Comparison of ENCODE assay signal across 10 cellular contexts in genomic region chr13:52162279-52163101, GRCh38. TPM values are rescaled to one million over a fixed set of nuclear protein-coding genes. Genes with fewer than 3 reads are reported as not detected.
DNase-seq lines count a peak whose midpoint lies in the region; ATAC-seq and TF ChIP-seq lines count a peak whose summit lies in the region.
"Had no signal": no experiment of that assay in that cellular context is flagged by ENCODE, and none has a peak within 500 bp of the region (broad histone marks: within the 10 kb centered on the region; RNA-seq: fewer than 3 reads in every experiment).

No MANE protein-coding gene starts in this region.

- intact Hi-C loops in esophagus squamous epithelium (cut with DNase I), result no loop called here

- H3K4me3 Mint-ChIP-seq in neural crest cell, result peak overlapping the region; percentile 73
- H3K4me3 Mint-ChIP-seq: CD8-positive, alpha-beta T cell had no signal

- DNase-seq in EL, result peak; percentile 52
- peak; percentile 80 for DNase-seq in RPMI7951 (ENCODE audit: low read depth)
- no peak for DNase-seq in esophagus squamous epithelium (lab: John Stamatoyannopoulos, UW)
- DNase-seq in neural crest cell (ENCODE audit: low read depth, low spot score), result no peak
- no peak for DNase-seq in midbrain (lab: John Stamatoyannopoulos, UW)
- DNase-seq: CD8-positive, alpha-beta T cell; NCI-H1694 had no signal

- H3K27ac ChIP-seq in esophagus squamous epithelium, result peak overlapping the region in 3 of 4 donors; percentile 20 to 36 (median 28)

- H3K27me3 Mint-ChIP-seq in neural crest cell (ENCODE audit: low read depth), result no peaks in the 10 kb centered on the region

- TF ChIP-seq CTCF in esophagus squamous epithelium (IDR thresholded peaks at IDR 0.05) (no peak), neural crest cell (conservative IDR thresholded peaks at IDR 0.05) (no peak)

- H3K9me3 ChIP-seq in esophagus squamous epithelium, result no peaks in the 10 kb centered on the region

- H3K27me3 ChIP-seq in esophagus squamous epithelium, result no peaks in the 10 kb centered on the region

- peaks cover 5% of the 10 kb centered on the region for H3K9me3 Mint-ChIP-seq in neural crest cell
- H3K9me3 Mint-ChIP-seq: CD8-positive, alpha-beta T cell had no signal

- peak overlapping the region; percentile 70 for H3K27ac Mint-ChIP-seq in neural crest cell (ENCODE audit: unreplicated experiment)
- H3K27ac Mint-ChIP-seq: CD8-positive, alpha-beta T cell had no signal

- H3K36me3 Mint-ChIP-seq in neural crest cell (ENCODE audit: low read depth), result peaks cover 8% of the 10 kb centered on the region

- H3K4me1 Mint-ChIP-seq in neural crest cell, result peaks cover 61% of the 10 kb centered on the region

- 56 to 60% methylated on average over 4 to 5 of the region's 5 CpGs for WGBS in esophagus squamous epithelium, 2 donors

- no peak overlapping the region for H3K4me3 ChIP-seq in esophagus squamous epithelium

- H3K4me1 ChIP-seq in esophagus squamous epithelium, result peaks cover 6 to 26% (median 13%) of the 10 kb centered on the region in 3 donors

- ATAC-seq in GM18505 (IDR thresholded peaks at IDR 0.05; ENCODE audit: unreplicated experiment) (no peak), GM18868 (IDR thresholded peaks at IDR 0.05; ENCODE audit: unreplicated experiment) (no peak), HG03342 (IDR thresholded peaks at IDR 0.05; ENCODE audit: unreplicated experiment) (no peak)
- ATAC-seq: CD8-positive, alpha-beta T cell had no signal

- TF ChIP-seq POLR2A in esophagus squamous epithelium (IDR thresholded peaks at IDR 0.05) (no peak), GM18505 (IDR thresholded peaks at IDR 0.05; ENCODE audit: borderline replicate concordance, extremely low read depth, insufficient read depth, insufficient read length) (no peak)

- H3K36me3 ChIP-seq in esophagus squamous epithelium, result peaks cover 0 to 21% (median 0%) of the 10 kb centered on the region in 3 donors

RNA-seq across cellular contexts. Expression of gene NEK3, which starts 3.1 kb away (rescaled TPM):
- total RNA-seq in RPMI7951 (2014; rRNA removed; shearing (Covaris generic)), result 9.9 and 12.6 TPM in 2 replicates
- total RNA-seq in esophagus squamous epithelium (1 to 10 TPM; 2.2 to 9.0 (median 5.8) TPM), neural crest cell (26.6 and 27.5 TPM in 2 replicates)

RNA-seq across cellular contexts. Expression of gene NEK5, which starts 33.6 kb away (rescaled TPM):
- total RNA-seq in RPMI7951 (2014; rRNA removed; shearing (Covaris generic)), result not detected in 2 replicates
- under 1 TPM in 2 of 4 donors, not detected in 2; 0.18 to 0.38 TPM for total RNA-seq in esophagus squamous epithelium
- 0.12 and 0.27 TPM in 2 replicates for total RNA-seq in neural crest cell
- total RNA-seq: CD8-positive, alpha-beta T cell had no signal

Comparison
In these comparisons a context has a peak if more than half of its experiments do, and no peak if none do; other contexts are left out.
1. DNase-seq: peak in EL (single experiment) and RPMI7951 (single experiment); none in esophagus squamous epithelium (single experiment), neural crest cell (single experiment) and midbrain (single experiment).